ENCODE assay signal across 8 cellular contexts in genomic region chr6:109595998-109596397, GRCh38.
A peak's percentile ranks its signal among the peaks of the same experiment; 100 is the strongest.
DNase-seq lines count a peak whose midpoint lies in the region; ATAC-seq and TF ChIP-seq lines count a peak whose summit lies in the region.

No MANE protein-coding gene starts in this region.

- H3K4me3 Mint-ChIP-seq in endothelial cell (ENCODE audit: unreplicated experiment): no peak overlapping the region
- no peak overlapping the region for H3K4me3 Mint-ChIP-seq in type B pancreatic cell

- H3K4me3 ChIP-seq in AG04449 (ENCODE audit: low read depth, low read length) (no peak overlapping the region), GM06990 (replicated peaks; ENCODE audit: low read depth, low read length) (no peak overlapping the region)

- no peaks in the 10 kb centered on the region for H3K4me1 Mint-ChIP-seq in endothelial cell (ENCODE audit: unreplicated experiment)
- no peaks in the 10 kb centered on the region for H3K4me1 Mint-ChIP-seq in type B pancreatic cell (ENCODE audit: unreplicated experiment)

- peaks cover 2% of the 10 kb centered on the region for H3K27me3 Mint-ChIP-seq in endothelial cell (ENCODE audit: unreplicated experiment)
- H3K27me3 Mint-ChIP-seq in type B pancreatic cell: no peaks in the 10 kb centered on the region

- POLR2A ChIA-PET in AG04449 (lab: Yijun Ruan, JAX): no interaction called here

- TF ChIP-seq CTCF in AG04449 (IDR thresholded peaks at IDR 0.05; ENCODE audit: insufficient read depth, low read length, missing control alignments): peak; percentile 64
- TF ChIP-seq CTCF in GM06990 (IDR thresholded peaks at IDR 0.05; ENCODE audit: insufficient read depth, low read length, poor library complexity, severe bottlenecking): peak; percentile 63
- TF ChIP-seq CTCF in endothelial cell (IDR thresholded peaks at IDR 0.05; ENCODE audit: unreplicated experiment): peak; percentile 68
- peak; percentile 63 for TF ChIP-seq CTCF in type B pancreatic cell (conservative IDR thresholded peaks at IDR 0.05)

- no peak overlapping the region for H3K27ac Mint-ChIP-seq in endothelial cell (ENCODE audit: unreplicated experiment)
- H3K27ac Mint-ChIP-seq in type B pancreatic cell: no peak overlapping the region

- H3K36me3 Mint-ChIP-seq in endothelial cell (ENCODE audit: low read depth, unreplicated experiment) (no peaks in the 10 kb centered on the region), type B pancreatic cell (no peaks in the 10 kb centered on the region)

- H3K27me3 ChIP-seq in GM06990 (replicated peaks; ENCODE audit: control insufficient read depth, insufficient read depth, low read length): no peaks in the 10 kb centered on the region

- no peaks in the 10 kb centered on the region for H3K36me3 ChIP-seq in GM06990 (ENCODE audit: control insufficient read depth, insufficient read depth, low read length)

- peak; percentile 19 for DNase-seq in AG04449 (ENCODE audit: low read depth, low spot score)
- DNase-seq in GM06990 (ENCODE audit: extremely low read depth, insufficient read length): peak; percentile 15
- peak; percentile 66 for DNase-seq in NCI-H748 (lab: John Stamatoyannopoulos, UW; ENCODE audit: unreplicated experiment)
- peak; percentile 4 for DNase-seq in endothelial cell (ENCODE audit: low spot score)
- DNase-seq in type B pancreatic cell (ENCODE audit: extremely low spot score, unreplicated experiment): no peak
- DNase-seq in pons (ENCODE audit: low spot score): no peak

- H3K9me3 Mint-ChIP-seq in endothelial cell (ENCODE audit: unreplicated experiment) (no peaks in the 10 kb centered on the region), type B pancreatic cell (no peaks in the 10 kb centered on the region)

- ATAC-seq in GM19035 (IDR thresholded peaks at IDR 0.05; ENCODE audit: unreplicated experiment) (no peak), HG03175 (IDR thresholded peaks at IDR 0.05; ENCODE audit: unreplicated experiment) (no peak)

- CTCF ChIA-PET in AG04449 (lab: Yijun Ruan, JAX): interaction anchor here (0.7 to 2.5 kb wide), 11 partner anchors 9 to 454 kb away, joined by 3 to 17 read pairs (median 4); no protein-coding TSS in a partner anchor

Comparison
In these comparisons a context has a peak if more than half of its experiments do, and no peak if none do; other contexts are left out.
1. DNase-seq: peak in AG04449 (single experiment), GM06990 (single experiment), NCI-H748 (single experiment) and endothelial cell (single experiment); none in type B pancreatic cell (single experiment) and pons (single experiment).
2. Peak in every context shown above with its lines, with median percentiles within 50 percentile points of each other: CTCF ChIP-seq.